ENCODE assay signal across 14 cellular contexts in genomic region chr10:112716076-112716475, GRCh38.
A peak's percentile ranks its signal among the peaks of the same experiment; 100 is the strongest.
DNase-seq lines count a peak whose midpoint lies in the region; ATAC-seq and TF ChIP-seq lines count a peak whose summit lies in the region.
"Had no signal": no experiment of that assay in that cellular context is flagged by ENCODE, and none has a peak within 500 bp of the region (broad histone marks: within the 10 kb centered on the region; RNA-seq: fewer than 3 reads in every experiment).

No MANE protein-coding gene starts in this region.

- no peak overlapping the region for H2BK20ac ChIP-seq in H9 (ENCODE audit: low read depth, low read length, poor library complexity, severe bottlenecking)

- H3K36me3 ChIP-seq in Panc1 (ENCODE audit: control insufficient read depth, insufficient read depth, low read length) (no peaks in the 10 kb centered on the region), trophoblast cell (ENCODE audit: control insufficient read depth in 1 of 2, insufficient read depth in 2 of 2, low read length in 2 of 2) (peaks cover 0 to 2% of the 10 kb centered on the region in 2 experiments)

- in situ Hi-C loops in Panc1 (cut with HindIII; ENCODE audit: low pct_unique_long_range_greater_than_20kb, low sequenced_read_pairs) = no loop called here

- H3K4me3 Mint-ChIP-seq in H9 = no peak overlapping the region
- no peak overlapping the region for H3K4me3 Mint-ChIP-seq in activated T-cell treated with anti-CD3 and anti-CD28 coated beads, Interleukin-2, amount 50 U/mL, for 4 hours
- H3K4me3 Mint-ChIP-seq: CD14-positive monocyte had no signal

- H3K14ac ChIP-seq in H9 (ENCODE audit: insufficient read depth, low read length) (no peak overlapping the region), trophoblast cell (ENCODE audit: low read length) (no peak overlapping the region)

- H3K4ac ChIP-seq in H9 (ENCODE audit: low read depth, low read length) (no peak overlapping the region), trophoblast cell (ENCODE audit: low read depth, low read length) (no peak overlapping the region)

- TF ChIP-seq CTCF in H9 (conservative IDR thresholded peaks at IDR 0.05) (no peak), Panc1 (IDR thresholded peaks at IDR 0.05) (no peak)

- H4K20me1 ChIP-seq in H9 (ENCODE audit: control insufficient read depth, insufficient read depth, insufficient read length) = no peaks in the 10 kb centered on the region

- H3K79me1 ChIP-seq in H9 (ENCODE audit: insufficient read depth, low read depth, low read length, poor library complexity, severe bottlenecking) = no peaks in the 10 kb centered on the region
- peaks cover 2% of the 10 kb centered on the region for H3K79me1 ChIP-seq in trophoblast cell (ENCODE audit: low read length)

- no peaks in the 10 kb centered on the region for H3K27me3 Mint-ChIP-seq in H9 (ENCODE audit: low read depth)
- no peaks in the 10 kb centered on the region for H3K27me3 Mint-ChIP-seq in activated T-cell treated with anti-CD3 and anti-CD28 coated beads, Interleukin-2, amount 50 U/mL, for 4 hours (ENCODE audit: low read depth)

- H3K4me3 ChIP-seq in Panc1 (ENCODE audit: low read depth in 2 of 2, low read length in 2 of 2) (no peak overlapping the region), trophoblast cell (ENCODE audit: low read depth, low read length) (no peak overlapping the region)

- H2BK15ac ChIP-seq in H9 (ENCODE audit: low read depth, low read length) = no peak overlapping the region

- H2AFZ ChIP-seq in H9 (ENCODE audit: low read length) (no peak overlapping the region), trophoblast cell (ENCODE audit: insufficient read depth, low read length, poor library complexity) (no peak overlapping the region)

- H2AK5ac ChIP-seq in H9 (ENCODE audit: insufficient read length, low read length) (no peak overlapping the region), trophoblast cell (ENCODE audit: low read length) (peak overlapping the region; percentile 86)

- WGBS in H9 (ENCODE audit: extremely low coverage, insufficient read length, low lambda C conversion rate) = no CpG with 5 or more reads among the region's 3 CpGs
- WGBS in trophoblast cell (ENCODE audit: extremely low coverage, insufficient coverage, insufficient read length) = no CpG with 5 or more reads among the region's 3 CpGs

- H3K9me3 ChIP-seq in H9 (ENCODE audit: control insufficient read depth, low read depth, low read length) (no peaks in the 10 kb centered on the region), Panc1 (ENCODE audit: control insufficient read depth, insufficient read depth, low read depth, low read length) (no peaks in the 10 kb centered on the region), trophoblast cell (ENCODE audit: insufficient read depth, low read depth, low read length) (no peaks in the 10 kb centered on the region)

- intact Hi-C loops in Panc1 (cut with micrococcal nuclease; ENCODE audit: unreplicated experiment) = no loop called here

- H3T11ph ChIP-seq in H9 (ENCODE audit: low read length) = no peak overlapping the region

- H2BK12ac ChIP-seq in H9 (ENCODE audit: insufficient read length, low read depth, low read length) (no peak overlapping the region), trophoblast cell (ENCODE audit: low read length) (peak overlapping the region; percentile 93)

- no peak overlapping the region for H3K23ac ChIP-seq in H9 (ENCODE audit: insufficient read length, low read depth, low read length)
- H3K23ac ChIP-seq in trophoblast cell (ENCODE audit: low read length) = no peak overlapping the region

- H3K4me2 ChIP-seq in H9 (ENCODE audit: insufficient read depth, insufficient read length, low read length) (no peak overlapping the region), trophoblast cell (ENCODE audit: low read length) (no peak overlapping the region)

- H3K4me1 ChIP-seq in H9 (ENCODE audit: insufficient read depth, low read length) (peaks cover 2% of the 10 kb centered on the region; the same call in 1 of the 2 replicates), Panc1 (ENCODE audit: control insufficient read depth, insufficient read depth, low read length) (peaks cover 16% of the 10 kb centered on the region), trophoblast cell (ENCODE audit: control insufficient read depth in 1 of 2, insufficient read depth in 2 of 2, low read length in 2 of 2) (peaks cover 3 to 5% of the 10 kb centered on the region in 2 experiments)

- H4K8ac ChIP-seq in H9 (replicated peaks; ENCODE audit: insufficient read length, low read depth, low read length) (no peak overlapping the region), trophoblast cell (ENCODE audit: low read depth, low read length) (no peak overlapping the region)

- CTCF ChIA-PET in Panc1 (lab: Charles Lee) = no interaction called here

- POLR2A ChIA-PET in Panc1 (lab: Charles Lee) = no interaction called here

- no peak overlapping the region for H3K56ac ChIP-seq in H9 (ENCODE audit: insufficient read length, low read depth, low read length)

- no peaks in the 10 kb centered on the region for H3K9me3 Mint-ChIP-seq in H9
- H3K9me3 Mint-ChIP-seq in activated T-cell treated with anti-CD3 and anti-CD28 coated beads, Interleukin-2, amount 50 U/mL, for 4 hours = no peaks in the 10 kb centered on the region
- H3K9me3 Mint-ChIP-seq: CD14-positive monocyte had no signal

- H3K23me2 ChIP-seq in H9 (ENCODE audit: insufficient read length, low read depth, low read length, poor library complexity, severe bottlenecking) = no peaks in the 10 kb centered on the region

- no TSS peak for BruUV-seq in Panc1 (replicated peaks; lab: Mats Ljungman, UMichigan)

- H2BK5ac ChIP-seq in H9 (ENCODE audit: insufficient read length, low read length) (no peak overlapping the region), trophoblast cell (ENCODE audit: low read depth, low read length, poor library complexity) (no peak overlapping the region)

- DNase-seq in H9 (no peak), Panc1 (ENCODE audit: low read depth, low spot score) (no peak), epithelial cell of prostate (ENCODE audit: low read depth, low spot score) (no peak), trophoblast cell (peak; percentile 62 to 90), DMS 273 (lab: John Stamatoyannopoulos, UW; ENCODE audit: unreplicated experiment) (no peak)
- no peak for DNase-seq in activated T-cell treated with anti-CD3 and anti-CD28 coated beads, Interleukin-2, amount 50 U/mL, for 4 hours
- DNase-seq: ACHN, H7, NCI-H1417 treated with DMSO at 0.1 percent for 48 hours, NCI-H187 treated with DMSO at 0.1 percent for 48 hours, NCI-H345, NCI-H524 treated with DMSO at 0.1 percent for 48 hours had no signal

- H4K91ac ChIP-seq in H9 (ENCODE audit: insufficient read length, low read depth, low read length) (no peak overlapping the region), trophoblast cell (ENCODE audit: low read depth, low read length) (no peak overlapping the region)

- ATAC-seq in Panc1 = no peak
- ATAC-seq in HG02852 (IDR thresholded peaks at IDR 0.05; ENCODE audit: unreplicated experiment) = no peak
- ATAC-seq in activated T-cell treated with anti-CD3 and anti-CD28 coated beads, Interleukin-2, amount 50 U/mL, for 4 hours = no peak

- no peak overlapping the region for H4K12ac ChIP-seq in trophoblast cell (ENCODE audit: low read depth, low read length)

- no peak overlapping the region for H4K5ac ChIP-seq in H9 (ENCODE audit: insufficient read length, low read depth, low read length)

- H2BK120ac ChIP-seq in H9 (ENCODE audit: low read depth, low read length, poor library complexity, severe bottlenecking) (no peak overlapping the region), trophoblast cell (ENCODE audit: insufficient read depth, low read length, poor library complexity) (peak overlapping the region; percentile 93)

- peak overlapping the region; percentile 1 to 60 (median 5); a peak in 4 of 7 replicates for H3K27ac Mint-ChIP-seq in H9

- no peak overlapping the region for H3K27ac ChIP-seq in H9 (ENCODE audit: insufficient read length, low read depth, low read length)
- peak overlapping the region; percentile 5; the same call in 1 of the 2 replicates for H3K27ac ChIP-seq in Panc1 (ENCODE audit: low read length)
- H3K27ac ChIP-seq in epithelial cell of prostate = peak overlapping the region; percentile 39
- no peak overlapping the region for H3K27ac ChIP-seq in trophoblast cell (ENCODE audit: low read depth, low read length)

- peaks cover 54 to 56% of the 10 kb centered on the region in 2 experiments for H3K4me1 Mint-ChIP-seq in H9
- no peaks in the 10 kb centered on the region for H3K4me1 Mint-ChIP-seq in activated T-cell treated with anti-CD3 and anti-CD28 coated beads, Interleukin-2, amount 50 U/mL, for 4 hours (ENCODE audit: low read depth)

- no peak overlapping the region for H3K18ac ChIP-seq in H9 (ENCODE audit: insufficient read length, low read depth, low read length)
- no peak overlapping the region for H3K18ac ChIP-seq in trophoblast cell (ENCODE audit: low read length)

- H3K9ac ChIP-seq in H9 (ENCODE audit: extremely low read depth, insufficient read length, low read length) (no peak overlapping the region), trophoblast cell (ENCODE audit: low read length) (no peak overlapping the region)

- H3K27me3 ChIP-seq in H9 (ENCODE audit: insufficient read depth, low read length) = no peaks in the 10 kb centered on the region
- no peaks in the 10 kb centered on the region for H3K27me3 ChIP-seq in Panc1 (ENCODE audit: control insufficient read depth, insufficient read depth, low read length)
- no peaks in the 10 kb centered on the region for H3K27me3 ChIP-seq in trophoblast cell (ENCODE audit: insufficient read depth, low read length)

- peaks cover 3 to 5% (median 4%) of the 10 kb centered on the region in 3 experiments; a peak in 4 of 7 replicates for H3K36me3 Mint-ChIP-seq in H9 (ENCODE audit: insufficient read depth in 1 of 3, low read depth in 3 of 3)
- H3K36me3 Mint-ChIP-seq in activated T-cell treated with anti-CD3 and anti-CD28 coated beads, Interleukin-2, amount 50 U/mL, for 4 hours (ENCODE audit: insufficient read depth) = peaks cover 19% of the 10 kb centered on the region

- H3K79me2 ChIP-seq in H9 (ENCODE audit: insufficient read depth, low read length) (no peaks in the 10 kb centered on the region), trophoblast cell (ENCODE audit: control insufficient read depth, insufficient read depth, low read length, poor library complexity) (no peaks in the 10 kb centered on the region)

Comparison
In these comparisons a context has a peak if more than half of its experiments do, and no peak if none do; other contexts are left out.
1. DNase-seq: peak in trophoblast cell (2 of 2); none in H9 (single experiment), Panc1 (single experiment), epithelial cell of prostate (single experiment), activated T-cell treated with anti-CD3 and anti-CD28 coated beads, Interleukin-2, amount 50 U/mL, for 4 hours (single experiment) and DMS 273 (single experiment).
2. H3K27ac ChIP-seq: peak in Panc1 (single experiment) and epithelial cell of prostate (single experiment); none in H9 (single experiment) and trophoblast cell (single experiment).